Comparison of ENCODE assay signal across 8 cellular contexts in the genomic region with DNA sequence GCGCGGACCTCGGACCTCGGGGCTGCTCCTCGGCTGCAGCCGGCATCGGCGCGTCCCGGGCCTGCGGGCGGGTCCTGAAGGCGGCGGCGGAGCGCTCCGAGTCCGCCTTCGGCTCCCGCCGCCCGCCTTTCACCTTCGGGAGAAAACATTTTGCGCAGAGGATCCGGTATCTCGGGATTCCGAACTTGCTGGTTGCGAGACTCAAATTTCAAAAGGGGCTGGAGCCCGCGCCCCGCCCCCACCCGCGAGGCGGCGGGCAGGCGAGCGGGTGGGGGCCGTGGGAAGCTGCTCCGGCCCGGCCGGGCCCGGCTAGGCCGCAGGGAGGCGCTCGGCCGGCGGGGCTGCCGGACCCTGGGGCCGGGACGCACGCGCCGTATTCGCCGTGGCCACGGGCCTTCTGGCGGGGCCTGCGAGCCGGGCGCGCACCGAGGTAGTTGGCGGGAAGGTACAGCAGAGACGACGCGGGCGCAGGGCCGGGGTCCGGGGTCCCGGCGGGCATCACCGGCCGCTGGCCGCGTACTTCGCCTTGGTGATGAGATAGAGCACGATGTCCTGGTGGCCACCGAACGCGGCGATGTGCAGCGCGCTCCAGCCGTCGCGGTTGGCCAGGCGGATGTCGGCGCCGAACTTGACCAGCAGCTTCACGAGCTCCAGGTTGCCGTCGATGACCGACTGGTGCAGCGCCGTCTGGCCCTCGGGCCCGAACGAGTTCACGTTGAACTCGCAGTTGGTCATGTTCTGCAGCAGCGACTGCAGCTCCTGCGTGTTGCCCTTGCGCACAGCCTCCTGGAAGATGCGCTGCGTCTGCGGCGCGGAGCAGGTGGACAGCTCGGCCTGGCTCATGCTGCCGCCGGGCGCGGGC. TPM values are rescaled to one million over a fixed set of nuclear protein-coding genes. Genes with fewer than 3 reads are reported as not detected.
DNase-seq lines count a peak whose midpoint lies in the region; ATAC-seq and TF ChIP-seq lines count a peak whose summit lies in the region.

No MANE protein-coding gene starts in this region.

- H3K36me3 ChIP-seq in CD8-positive, alpha-beta T cell (ENCODE audit: insufficient read depth, low read length), result no peaks in the 10 kb centered on the region
- H3K36me3 ChIP-seq in neural progenitor cell, result no peaks in the 10 kb centered on the region

- peaks cover 18% of the 10 kb centered on the region for H3K4me1 Mint-ChIP-seq in CD8-positive, alpha-beta T cell (ENCODE audit: low read depth)
- peaks cover 49% of the 10 kb centered on the region for H3K4me1 Mint-ChIP-seq in neural progenitor cell

- no peak overlapping the region for H2AFZ ChIP-seq in neural progenitor cell (replicated peaks)

- peaks cover 47% of the 10 kb centered on the region for H3K4me1 ChIP-seq in CD8-positive, alpha-beta T cell (ENCODE audit: insufficient read depth, low read length)
- H3K4me1 ChIP-seq in neural progenitor cell, result peaks cover 68% of the 10 kb centered on the region

- peaks cover 18% of the 10 kb centered on the region for H3K79me2 ChIP-seq in neural progenitor cell (ENCODE audit: low read depth)

- H3K4me2 ChIP-seq in neural progenitor cell, result peak overlapping the region; percentile 99

- intact Hi-C loops in CD8-positive, alpha-beta T cell (cut with DNase I, micrococcal nuclease), result loop anchor here (5.0 kb wide), 3 partner anchors 121 to 226 kb away; partner anchors contain the start of genes EXD3 (in 1 of the 2) and NOXA1 (in 1 of the 2)

- H3K27me3 Mint-ChIP-seq in CD8-positive, alpha-beta T cell (ENCODE audit: low read depth), result peaks cover 25% of the 10 kb centered on the region
- H3K27me3 Mint-ChIP-seq in neural progenitor cell (ENCODE audit: insufficient read depth, low read depth), result peaks cover 9% of the 10 kb centered on the region

- peaks cover 50% of the 10 kb centered on the region for H4K20me1 ChIP-seq in neural progenitor cell (ENCODE audit: low read depth)

- H3F3A ChIP-seq in neural progenitor cell (ENCODE audit: low read depth), result peaks cover 75% of the 10 kb centered on the region

- H3K9me3 ChIP-seq in CD8-positive, alpha-beta T cell (ENCODE audit: low read length), result no peaks in the 10 kb centered on the region
- no peaks in the 10 kb centered on the region for H3K9me3 ChIP-seq in neural progenitor cell (ENCODE audit: low read depth)

- H3K9ac ChIP-seq in neural progenitor cell, result peak overlapping the region; percentile 28

- peak; percentile 16 for ATAC-seq in CD8-positive, alpha-beta T cell
- peak; percentile 22 for ATAC-seq in GM18858 (IDR thresholded peaks at IDR 0.05; ENCODE audit: unreplicated experiment)

- H3K27ac ChIP-seq in CD8-positive, alpha-beta T cell (ENCODE audit: low read depth, low read length), result no peak overlapping the region
- no peak overlapping the region for H3K27ac ChIP-seq in neural progenitor cell

- peak overlapping the region; percentile 82 for H3K4me3 Mint-ChIP-seq in CD8-positive, alpha-beta T cell
- H3K4me3 Mint-ChIP-seq in neural progenitor cell, result peak overlapping the region; percentile 98

- H3K27me3 ChIP-seq in CD8-positive, alpha-beta T cell (ENCODE audit: insufficient read depth, low read length), result peaks cover 25% of the 10 kb centered on the region
- peaks cover 44% of the 10 kb centered on the region for H3K27me3 ChIP-seq in neural progenitor cell

- H3K27ac Mint-ChIP-seq in CD8-positive, alpha-beta T cell, result no peak overlapping the region
- no peak overlapping the region for H3K27ac Mint-ChIP-seq in neural progenitor cell

- no peak for DNase-seq in CD8-positive, alpha-beta T cell
- DNase-seq in HuH-7 (ENCODE audit: low spot score) (peak; percentile 77), fibroblast of gingiva (ENCODE audit: low read depth) (peak; percentile 22), neural progenitor cell (ENCODE audit: low spot score) (peak; percentile 91), activated gamma-delta T cell (lab: John Stamatoyannopoulos, UW) (no peak), mesenteric fat pad (ENCODE audit: low spot score) (no peak)

- H3K4me3 ChIP-seq in CD8-positive, alpha-beta T cell (ENCODE audit: low read depth, low read length), result peak overlapping the region; percentile 50
- peak overlapping the region; percentile 50 for H3K4me3 ChIP-seq in WI38 (ENCODE audit: low read depth, low read length)
- H3K4me3 ChIP-seq in neural progenitor cell, result peak overlapping the region; percentile 83

- H3K36me3 Mint-ChIP-seq in CD8-positive, alpha-beta T cell, result no peaks in the 10 kb centered on the region
- peaks cover 3% of the 10 kb centered on the region for H3K36me3 Mint-ChIP-seq in neural progenitor cell

- no peaks in the 10 kb centered on the region for H3K9me3 Mint-ChIP-seq in CD8-positive, alpha-beta T cell
- H3K9me3 Mint-ChIP-seq in neural progenitor cell, result no peaks in the 10 kb centered on the region

- POLR2A ChIA-PET in CD8-positive, alpha-beta T cell (lab: Charles Lee), result interaction anchor here (1.0 to 1.7 kb wide), 3 partner anchors 61 to 122 kb away, joined by 4 to 5 read pairs (median 5); partner anchors contain the start of genes EXD3, NOXA1 and TUBB4B

- CTCF ChIA-PET in CD8-positive, alpha-beta T cell (lab: Charles Lee), result interaction anchor here (0.6 to 1.8 kb wide), 3 partner anchors 103 to 877 kb away, joined by 4 to 7 read pairs (median 4); no protein-coding TSS in a partner anchor

- no peak for TF ChIP-seq CTCF in CD8-positive, alpha-beta T cell (IDR thresholded peaks at IDR 0.05)
- TF ChIP-seq CTCF in WI38 (IDR thresholded peaks at IDR 0.05; ENCODE audit: low read depth, low read length) (no peak), neural progenitor cell (IDR thresholded peaks at IDR 0.05) (peak; percentile 50)

RNA-seq across cellular contexts. Expression of gene NRARP, which starts 0.8 kb away (rescaled TPM):
- total RNA-seq in CD8-positive, alpha-beta T cell, result 1 to 10 TPM in 1 of 2 experiments, under 1 TPM in 1; 1.00 to 1.5 TPM
- 20.7 and 25.2 TPM in 2 replicates for total RNA-seq in neural progenitor cell (ENCODE audit: low replicate concordance)
- 16.3 TPM for total RNA-seq in mesenteric fat pad

RNA-seq across cellular contexts. Expression of gene TOR4A, which starts 23.8 kb away (rescaled TPM):
- total RNA-seq in CD8-positive, alpha-beta T cell, result under 1 TPM; 0.22 to 0.42 TPM
- 0.39 and 2.8 TPM in 2 replicates for total RNA-seq in neural progenitor cell (ENCODE audit: low replicate concordance)
- 9.2 TPM for total RNA-seq in mesenteric fat pad

RNA-seq across cellular contexts. Expression of gene NELFB, which starts 46.2 kb away (rescaled TPM):
- total RNA-seq in CD8-positive, alpha-beta T cell, result 10 to 100 TPM; 17.1 to 17.6 TPM
- total RNA-seq in neural progenitor cell (ENCODE audit: low replicate concordance) (35.2 and 76.1 TPM in 2 replicates), mesenteric fat pad (39.2 TPM)

RNA-seq across cellular contexts. Expression of gene STPG3, which starts 50.2 kb away (rescaled TPM):
- total RNA-seq in CD8-positive, alpha-beta T cell, result under 1 TPM in 1 of 2 experiments, not detected in 1; 0.30 TPM
- not detected in 2 replicates for total RNA-seq in neural progenitor cell (ENCODE audit: low replicate concordance)
- total RNA-seq in mesenteric fat pad, result not detected

Comparison
In these comparisons a context has a peak if more than half of its experiments do, and no peak if none do; other contexts are left out.
1. DNase-seq: peak in HuH-7 (single experiment), fibroblast of gingiva (single experiment) and neural progenitor cell (single experiment); none in CD8-positive, alpha-beta T cell (0 of 7), activated gamma-delta T cell (single experiment) and mesenteric fat pad (single experiment).
2. Peak in every context shown above with its lines, with median percentiles within 50 percentile points of each other: H3K4me3 ChIP-seq.